1 cellular context compared by ENCODE assay signal in genomic region chr4:103098331-103098730, GRCh38.
TF ChIP-seq lines count a peak whose summit lies in the region.

No MANE protein-coding gene starts in this region.

TF ChIP-seq in H1, 55 proteins besides CTCF, POLR2A, EP300 and RAD21:
- TF ChIP-seq ASH2L (IDR thresholded peaks at IDR 0.05; ENCODE audit: low read length) = no peak
- no peak for TF ChIP-seq GTF2F1 (IDR thresholded peaks at IDR 0.05; ENCODE audit: borderline replicate concordance, low read depth, low read length)
- no peak for TF ChIP-seq GABPA (IDR thresholded peaks at IDR 0.05; ENCODE audit: borderline replicate concordance, insufficient read depth, low read length)
- TF ChIP-seq KDM4A (IDR thresholded peaks at IDR 0.05; ENCODE audit: low read depth, low read length, severe bottlenecking) = no peak
